9 cellular contexts compared by ENCODE assay signal in the genomic region with DNA sequence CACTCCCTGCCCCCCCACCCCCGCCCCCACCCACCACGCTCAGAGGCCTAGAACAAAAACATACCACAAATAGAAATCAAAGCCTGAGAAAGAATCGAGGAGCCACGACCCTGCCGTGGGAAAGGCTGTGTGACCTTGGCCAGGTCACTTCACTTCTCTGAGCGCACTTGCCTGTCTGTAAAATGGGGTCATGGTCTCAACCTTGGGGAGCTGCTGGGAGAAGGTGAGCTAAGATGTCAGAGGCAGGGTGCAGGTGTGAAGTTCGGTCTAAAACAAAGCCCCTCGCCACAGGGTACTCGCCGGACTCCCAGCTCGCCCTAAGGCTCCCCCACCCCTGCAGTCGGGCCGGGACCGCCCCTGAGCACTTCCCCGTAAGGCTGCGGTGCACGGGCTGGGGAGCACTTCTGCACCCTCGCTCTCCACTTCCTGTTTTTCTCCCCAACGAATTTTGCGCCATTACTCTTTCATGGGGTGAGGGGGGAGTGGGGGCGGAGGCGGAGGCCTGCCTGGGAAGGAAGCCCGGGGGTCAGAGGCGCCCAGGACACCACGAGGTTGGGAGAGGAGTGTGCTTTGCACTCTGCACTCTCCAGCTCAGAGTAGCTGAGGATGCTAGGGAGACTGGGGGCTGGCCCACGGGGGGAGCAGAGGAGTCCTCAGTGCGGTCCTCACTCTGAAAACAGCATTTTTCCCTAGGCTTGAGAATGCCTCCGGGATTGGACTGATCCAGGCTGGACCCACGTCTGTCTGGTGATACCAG. TPM values are rescaled to one million over a fixed set of nuclear protein-coding genes. Genes with fewer than 3 reads are reported as not detected.
DNase-seq lines count a peak whose midpoint lies in the region; ATAC-seq, FAIRE-seq and TF ChIP-seq lines count a peak whose summit lies in the region.
"Had no signal": no experiment of that assay in that cellular context is flagged by ENCODE, and none has a peak within 500 bp of the region (broad histone marks: within the 10 kb centered on the region; RNA-seq: fewer than 3 reads in every experiment).

No MANE protein-coding gene starts in this region.

- peaks cover 0 to 9% (median 2%) of the 10 kb centered on the region in 3 donors for H3K4me1 ChIP-seq in skeletal muscle tissue (ENCODE audit: control insufficient read depth in 3 of 3, insufficient read depth in 3 of 3, low read length in 3 of 3)
- H3K4me1 ChIP-seq in suprapubic skin: peaks cover 5% of the 10 kb centered on the region

- H3K4me3 ChIP-seq in skeletal muscle tissue (ENCODE audit: low read length in 3 of 3): no peak overlapping the region
- no peak overlapping the region for H3K4me3 ChIP-seq in suprapubic skin

- peak; percentile 25 for ATAC-seq in GM18861 (IDR thresholded peaks at IDR 0.05; ENCODE audit: unreplicated experiment)
- peak; percentile 59 to 66 for ATAC-seq in activated naive CD4-positive, alpha-beta T cell treated with anti-CD3 and anti-CD28 coated beads, Interleukin-2, amount 50 U/mL, for 72 hours

- no peak for TF ChIP-seq POLR2A in suprapubic skin (IDR thresholded peaks at IDR 0.05)

- FAIRE-seq in RCC 7860 (lab: Jason Lieb, UNC): no peak
- FAIRE-seq: endometrium had no signal

- DNase-seq in activated naive CD4-positive, alpha-beta T cell treated with anti-CD3 and anti-CD28 coated beads, Interleukin-2, amount 50 U/mL, for 72 hours (ENCODE audit: low spot score in 2 of 2): peak; percentile 66 to 90
- DNase-seq in suprapubic skin (ENCODE audit: low spot score in 2 of 2) (no peak), NCI-H2107 (lab: John Stamatoyannopoulos, UW) (no peak), GOT3 (lab: John Stamatoyannopoulos, UW) (no peak), RCC 7860 (ENCODE audit: low spot score) (no peak)

- peaks cover 4% of the 10 kb centered on the region for H3K27me3 Mint-ChIP-seq in T-helper 1 cell treated with Interleukin-12 subunit alpha and Interleukin-12 subunit beta and Interleukin-4 antibody, amounts not matched to agents 30 μg/mL and 1 μg/mL, for 36 hours (ENCODE audit: low read depth)

- TF ChIP-seq EP300 in suprapubic skin (IDR thresholded peaks at IDR 0.05): no peak

- peaks cover 25% of the 10 kb centered on the region for H3K36me3 Mint-ChIP-seq in T-helper 1 cell treated with Interleukin-12 subunit alpha and Interleukin-12 subunit beta and Interleukin-4 antibody, amounts not matched to agents 30 μg/mL and 1 μg/mL, for 36 hours (ENCODE audit: low read depth)
- H3K36me3 Mint-ChIP-seq in activated naive CD4-positive, alpha-beta T cell treated with anti-CD3 and anti-CD28 coated beads, Interleukin-2, amount 50 U/mL, for 72 hours: peaks cover 36 to 48% of the 10 kb centered on the region in 2 donors

- H3K9ac ChIP-seq in skeletal muscle tissue (ENCODE audit: low read depth in 1 of 3, low read length in 3 of 3): no peak overlapping the region

- H3K4me1 Mint-ChIP-seq in T-helper 1 cell treated with Interleukin-12 subunit alpha and Interleukin-12 subunit beta and Interleukin-4 antibody, amounts not matched to agents 30 μg/mL and 1 μg/mL, for 36 hours (ENCODE audit: low read depth): peaks cover 53% of the 10 kb centered on the region

- no peak for TF ChIP-seq CTCF in suprapubic skin (IDR thresholded peaks at IDR 0.05)

- H3K9me3 ChIP-seq in skeletal muscle tissue (ENCODE audit: control insufficient read depth in 3 of 3, low read length in 3 of 3) (no peaks in the 10 kb centered on the region), suprapubic skin (no peaks in the 10 kb centered on the region)

- no peaks in the 10 kb centered on the region for H3K9me3 Mint-ChIP-seq in T-helper 1 cell treated with Interleukin-12 subunit alpha and Interleukin-12 subunit beta and Interleukin-4 antibody, amounts not matched to agents 30 μg/mL and 1 μg/mL, for 36 hours
- no peaks in the 10 kb centered on the region for H3K9me3 Mint-ChIP-seq in activated naive CD4-positive, alpha-beta T cell treated with anti-CD3 and anti-CD28 coated beads, Interleukin-2, amount 50 U/mL, for 72 hours

- peak overlapping the region; percentile 98 for H3K4me3 Mint-ChIP-seq in T-helper 1 cell treated with Interleukin-12 subunit alpha and Interleukin-12 subunit beta and Interleukin-4 antibody, amounts not matched to agents 30 μg/mL and 1 μg/mL, for 36 hours

- peak overlapping the region; percentile 95 for H3K27ac Mint-ChIP-seq in T-helper 1 cell treated with Interleukin-12 subunit alpha and Interleukin-12 subunit beta and Interleukin-4 antibody, amounts not matched to agents 30 μg/mL and 1 μg/mL, for 36 hours
- peak overlapping the region; percentile 92 to 95 for H3K27ac Mint-ChIP-seq in activated naive CD4-positive, alpha-beta T cell treated with anti-CD3 and anti-CD28 coated beads, Interleukin-2, amount 50 U/mL, for 72 hours

- WGBS in suprapubic skin: 62% methylated on average over 29 of the region's 29 CpGs

- H3K27me3 ChIP-seq in skeletal muscle tissue (ENCODE audit: control insufficient read depth in 3 of 3, insufficient read depth in 3 of 3, low read length in 3 of 3) (peaks cover 9 to 19% (median 14%) of the 10 kb centered on the region in 3 donors), suprapubic skin (peaks cover 4% of the 10 kb centered on the region)

- H3K27ac ChIP-seq in skeletal muscle tissue (ENCODE audit: low read depth, low read length) (peak overlapping the region; percentile 10), suprapubic skin (no peak overlapping the region)

- H3K36me3 ChIP-seq in skeletal muscle tissue (ENCODE audit: control insufficient read depth in 3 of 3, insufficient read depth in 3 of 3, low read length in 3 of 3) (no peaks in the 10 kb centered on the region), suprapubic skin (no peaks in the 10 kb centered on the region)

RNA-seq across cellular contexts. Expression of a gene that starts 21.9 kb away (rescaled TPM):
- total RNA-seq in activated naive CD4-positive, alpha-beta T cell treated with anti-CD3 and anti-CD28 coated beads, Interleukin-2, amount 50 U/mL, for 72 hours: 100 to 1,000 TPM; 118 to 138 TPM
- 4.2 TPM for total RNA-seq in skeletal muscle tissue
- total RNA-seq in suprapubic skin: 1 to 10 TPM; 4.0 to 8.6 (median 6.4) TPM

RNA-seq across cellular contexts. Expression of a gene that starts 40.9 kb away (rescaled TPM):
- total RNA-seq in activated naive CD4-positive, alpha-beta T cell treated with anti-CD3 and anti-CD28 coated beads, Interleukin-2, amount 50 U/mL, for 72 hours: 10 to 100 TPM; 14.8 to 16.5 TPM
- total RNA-seq in skeletal muscle tissue (6.8 TPM), suprapubic skin (10 to 100 TPM; 11.6 to 14.6 (median 11.9) TPM)

Comparison
In these comparisons a context has a peak if more than half of its experiments do, and no peak if none do; other contexts are left out.
1. DNase-seq: peak in activated naive CD4-positive, alpha-beta T cell treated with anti-CD3 and anti-CD28 coated beads, Interleukin-2, amount 50 U/mL, for 72 hours (2 of 2); none in suprapubic skin (0 of 2), NCI-H2107 (single experiment), GOT3 (single experiment) and RCC 7860 (single experiment).
2. RNA of a gene that starts 21.9 kb away (total RNA-seq): 118 to 138 TPM in activated naive CD4-positive, alpha-beta T cell treated with anti-CD3 and anti-CD28 coated beads, Interleukin-2, amount 50 U/mL, for 72 hours; 4.0 to 8.6 TPM in suprapubic skin and 4.2 TPM in skeletal muscle tissue (single experiment); every median in the first group is over 10 times any median in the second.